In the genomic region with DNA sequence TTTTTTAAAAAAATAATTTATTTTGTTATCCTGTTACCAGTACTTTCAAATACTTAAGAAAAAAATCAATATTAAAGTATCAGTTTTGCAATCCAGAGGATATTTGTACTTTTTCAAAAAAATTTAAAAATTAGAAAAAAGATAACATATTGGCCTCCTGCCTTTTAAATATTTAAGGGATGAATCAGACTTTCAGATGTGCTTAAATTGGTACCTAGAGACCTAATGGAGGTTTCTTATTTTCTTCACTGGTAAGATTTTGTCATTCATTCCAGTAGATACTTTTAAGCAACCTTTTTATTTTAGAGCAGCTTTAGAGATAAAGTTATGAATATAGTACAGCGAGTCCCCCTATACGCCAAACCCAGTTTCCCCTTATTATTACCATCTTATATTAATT, we compare ENCODE assay signal across 23 cellular contexts. TPM values are rescaled to one million over a fixed set of nuclear protein-coding genes. Genes with fewer than 3 reads are reported as not detected.
DNase-seq lines count a peak whose midpoint lies in the region; ATAC-seq, FAIRE-seq and TF ChIP-seq lines count a peak whose summit lies in the region.
"Had no signal": no experiment of that assay in that cellular context is flagged by ENCODE, and none has a peak within 500 bp of the region (broad histone marks: within the 10 kb centered on the region; RNA-seq: fewer than 3 reads in every experiment).

No MANE protein-coding gene starts in this region.

- H3K4me1 Mint-ChIP-seq in MCF 10A (ENCODE audit: insufficient read depth, unreplicated experiment) = peaks cover 42% of the 10 kb centered on the region
- H3K4me1 Mint-ChIP-seq: B cell, GM23338, IgD-negative memory B cell had no signal

- intact Hi-C loops in MCF 10A (cut with micrococcal nuclease) = no loop called here
- intact Hi-C loops in breast epithelium (cut with DNase I; ENCODE audit: low total_unique reads) = no loop called here
- intact Hi-C loops in sciatic nerve (cut with DNase I) = no loop called here

- H3K27me3 ChIP-seq in breast epithelium = no peaks in the 10 kb centered on the region
- H3K27me3 ChIP-seq: BLaER1 treated with 17β-estradiol and CSF1 and Interleukin-3, amounts not matched to agents 10 nM and 100 nM had no signal

- CTCF ChIA-PET in MCF 10A (lab: Yijun Ruan, JAX) = interaction anchor here (1.0 kb wide), 1 partner anchor 16 kb away, joined by 4 read pairs; no protein-coding TSS in a partner anchor

- no peak overlapping the region for H3K4me3 ChIP-seq in breast epithelium
- H3K4me3 ChIP-seq: BLaER1 treated with 17β-estradiol and CSF1 and Interleukin-3, amounts not matched to agents 10 nM and 100 nM; GM23338 had no signal

- no peaks in the 10 kb centered on the region for H3K36me3 ChIP-seq in breast epithelium
- H3K36me3 ChIP-seq: BLaER1 treated with 17β-estradiol and CSF1 and Interleukin-3, amounts not matched to agents 10 nM and 100 nM had no signal

- H3K4me3 Mint-ChIP-seq in MCF 10A (ENCODE audit: unreplicated experiment) = no peak overlapping the region
- H3K4me3 Mint-ChIP-seq: B cell; CD8-positive, alpha-beta T cell; GM23338; HFFc6; IgD-negative memory B cell had no signal

- no peaks in the 10 kb centered on the region for H3K4me1 ChIP-seq in breast epithelium

- no peaks in the 10 kb centered on the region for H3K36me3 Mint-ChIP-seq in MCF 10A (ENCODE audit: insufficient read depth, unreplicated experiment)
- H3K36me3 Mint-ChIP-seq: CD8-positive, alpha-beta T cell; IgD-negative memory B cell had no signal

- TF ChIP-seq CTCF in MCF 10A (IDR thresholded peaks at IDR 0.05; ENCODE audit: unreplicated experiment) = no peak
- TF ChIP-seq CTCF in breast epithelium (IDR thresholded peaks at IDR 0.05) = no peak

- no peaks in the 10 kb centered on the region for H3K27me3 Mint-ChIP-seq in MCF 10A (ENCODE audit: insufficient read depth, unreplicated experiment)
- H3K27me3 Mint-ChIP-seq: B cell, IgD-negative memory B cell had no signal

- H3K9me3 Mint-ChIP-seq in MCF 10A (ENCODE audit: unreplicated experiment) = no peaks in the 10 kb centered on the region
- H3K9me3 Mint-ChIP-seq: CD8-positive, alpha-beta T cell; GM23338; HFFc6; IgD-negative memory B cell had no signal

- no peaks in the 10 kb centered on the region for H3K9me3 ChIP-seq in breast epithelium
- H3K9me3 ChIP-seq: BLaER1 treated with 17β-estradiol and CSF1 and Interleukin-3, amounts not matched to agents 10 nM and 100 nM had no signal

- POLR2A ChIA-PET in MCF 10A (lab: Yijun Ruan, JAX) = interaction anchor here (0.6 to 0.8 kb wide), 2 partner anchors 34 to 264 kb away, joined by 3 to 4 read pairs; no protein-coding TSS in a partner anchor

- H3K27ac Mint-ChIP-seq in MCF 10A (ENCODE audit: low read depth, unreplicated experiment) = peak overlapping the region; percentile 4
- H3K27ac Mint-ChIP-seq: B cell; CD8-positive, alpha-beta T cell; GM23338; IgD-negative memory B cell had no signal

- BruUV-seq in MCF 10A (replicated peaks; lab: Mats Ljungman, UMichigan) = no TSS peak

- TF ChIP-seq POLR2A in breast epithelium (IDR thresholded peaks at IDR 0.05) = no peak

- DNase-seq in MCF 10A (ENCODE audit: unreplicated experiment) = no peak
- no peak for DNase-seq in breast epithelium (ENCODE audit: low spot score in 2 of 2)
- DNase-seq in RCC 7860 (ENCODE audit: low spot score) = no peak
- DNase-seq in iris pigment epithelial cell (ENCODE audit: low read depth) = peak; percentile 10
- no peak for DNase-seq in sciatic nerve (ENCODE audit: low spot score)
- DNase-seq in COR-L47 (lab: John Stamatoyannopoulos, UW) = no peak
- DNase-seq in DMS53 treated with DMSO at 0.1 percent for 48 hours (lab: John Stamatoyannopoulos, UW; ENCODE audit: unreplicated experiment) = no peak
- no peak for DNase-seq in activated T-cell treated with anti-CD3 and anti-CD28 coated beads for 4 hours
- DNase-seq: CD8-positive, alpha-beta T cell; DMS 273 treated with DMSO at 0.1 percent for 48 hours; DMS53; H7; HFFc6 had no signal

- ATAC-seq in sciatic nerve = peak; percentile 59
- ATAC-seq: CD8-positive, alpha-beta T cell; GM23338; HCT116; HepG2 had no signal

- no peak overlapping the region for H3K27ac ChIP-seq in breast epithelium
- H3K27ac ChIP-seq: 22Rv1; BLaER1 treated with 17β-estradiol and CSF1 and Interleukin-3, amounts not matched to agents 10 nM and 100 nM had no signal

- FAIRE-seq in RCC 7860 (lab: Jason Lieb, UNC) = peak; percentile 69
- FAIRE-seq: G401.6, GM12892, GM18507, HepG2 had no signal

RNA-seq across cellular contexts. Expression of gene BICC1, which starts 34.0 kb away (rescaled TPM):
- total RNA-seq in MCF 10A (2022) (7.9 and 15.6 TPM in 2 replicates), breast epithelium (10 to 100 TPM; 24.3 to 35.5 (median 26.2) TPM), sciatic nerve (42.1 TPM)
- total RNA-seq: B cell; CD8-positive, alpha-beta T cell had no signal
